ENCODE assay signal across 8 cellular contexts in the genomic region with DNA sequence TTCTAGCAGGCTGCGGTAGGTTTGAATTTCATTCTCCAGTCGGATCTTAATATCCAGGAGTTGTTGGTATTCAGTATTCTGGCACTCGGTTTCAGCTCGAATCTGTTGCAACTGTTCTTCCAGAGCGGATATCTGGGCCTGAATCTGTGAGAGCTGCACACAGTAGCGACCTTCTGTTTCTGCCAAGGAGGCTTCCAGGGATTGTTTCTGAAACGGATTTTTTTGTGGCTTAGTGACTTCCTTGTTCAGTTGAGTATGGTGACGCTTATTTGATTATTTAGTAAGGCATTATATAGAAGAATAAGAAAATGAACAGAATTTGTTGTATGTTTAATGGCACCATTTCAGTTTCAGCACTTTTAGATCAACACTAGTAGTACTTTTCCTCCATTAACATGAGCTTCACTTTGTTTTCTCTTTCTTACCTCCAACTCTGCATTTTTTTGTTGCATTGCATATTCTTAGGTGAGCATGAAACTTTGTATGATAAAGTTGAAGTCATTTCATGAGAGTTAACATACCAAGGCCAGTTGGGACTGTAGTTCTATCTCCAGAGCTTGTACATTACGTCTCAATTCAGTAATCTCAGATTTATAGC. TPM values are rescaled to one million over a fixed set of nuclear protein-coding genes. Genes with fewer than 3 reads are reported as not detected.
DNase-seq lines count a peak whose midpoint lies in the region; ATAC-seq and TF ChIP-seq lines count a peak whose summit lies in the region.

No MANE protein-coding gene starts in this region.

- H3K27ac ChIP-seq in HUES64 (ENCODE audit: low read depth, low read length) (peak overlapping the region; percentile 9; the same call in 1 of the 2 replicates), brain microvascular endothelial cell (peak overlapping the region; percentile 82), suprapubic skin (peak overlapping the region; percentile 92)

- H3K4me1 ChIP-seq in HUES64 (ENCODE audit: insufficient read depth, low read length) = no peaks in the 10 kb centered on the region
- H3K4me1 ChIP-seq in suprapubic skin = peaks cover 20% of the 10 kb centered on the region

- H3K27me3 ChIP-seq in HUES64 (ENCODE audit: insufficient read depth, low read length) (peaks cover 61% of the 10 kb centered on the region), brain microvascular endothelial cell (replicated peaks) (no peaks in the 10 kb centered on the region), kidney epithelial cell (ENCODE audit: control insufficient read depth, insufficient read depth, low read length) (no peaks in the 10 kb centered on the region), suprapubic skin (no peaks in the 10 kb centered on the region)

- H3K4me3 ChIP-seq in AG09309 (ENCODE audit: control insufficient read depth, low read depth, low read length) (peak overlapping the region; percentile 50), HUES64 (ENCODE audit: low read length) (peak overlapping the region; percentile 99), brain microvascular endothelial cell (ENCODE audit: low read depth, low read length) (peak overlapping the region; percentile 59), kidney epithelial cell (ENCODE audit: low read depth, low read length) (peak overlapping the region; percentile 60), suprapubic skin (peak overlapping the region; percentile 56)

- DNase-seq in AG09309 (ENCODE audit: low read depth) (no peak), brain microvascular endothelial cell (no peak), kidney epithelial cell (ENCODE audit: low read depth) (no peak), suprapubic skin (ENCODE audit: low spot score in 2 of 2) (no peak), GM19238 (ENCODE audit: insufficient read length, low spot score) (no peak)
- no peak for DNase-seq in stimulated activated naive CD4-positive, alpha-beta T cell treated with Interleukin-2 at 50 U/mL for 16 hours (lab: John Stamatoyannopoulos, UW)

- TF ChIP-seq EP300 in suprapubic skin (IDR thresholded peaks at IDR 0.05) = no peak

- no peak for ATAC-seq in HG02623 (IDR thresholded peaks at IDR 0.05; ENCODE audit: unreplicated experiment)

- H3K36me3 ChIP-seq in HUES64 (ENCODE audit: insufficient read depth, low read length) = peaks cover 10% of the 10 kb centered on the region
- peaks cover 8% of the 10 kb centered on the region for H3K36me3 ChIP-seq in brain microvascular endothelial cell (replicated peaks)
- peaks cover 2% of the 10 kb centered on the region for H3K36me3 ChIP-seq in kidney epithelial cell (ENCODE audit: control insufficient read depth, insufficient read depth, low read length)
- no peaks in the 10 kb centered on the region for H3K36me3 ChIP-seq in suprapubic skin

- in situ Hi-C loops in brain microvascular endothelial cell (cut with HindIII; ENCODE audit: low pct_ligation_motif_present, low sequenced_read_pairs) = no loop called here

- no peak for TF ChIP-seq POLR2A in suprapubic skin (IDR thresholded peaks at IDR 0.05)

- H3K9ac ChIP-seq in HUES64 (ENCODE audit: low read depth, low read length) = no peak overlapping the region; the same call in 1 of the 2 replicates

- TF ChIP-seq CTCF in AG09309 (IDR thresholded peaks at IDR 0.05; ENCODE audit: control insufficient read depth, insufficient read depth, low read depth, low read length, missing control alignments) (no peak), brain microvascular endothelial cell (IDR thresholded peaks at IDR 0.05; ENCODE audit: low read depth, low read length, missing control alignments) (no peak), kidney epithelial cell (IDR thresholded peaks at IDR 0.05; ENCODE audit: insufficient read depth, low read length, poor library complexity, severe bottlenecking) (no peak), suprapubic skin (IDR thresholded peaks at IDR 0.05) (no peak)

- WGBS in HUES64 = 70% methylated on average over 8 of the region's 9 CpGs
- WGBS in suprapubic skin = 41% methylated on average over 9 of the region's 9 CpGs

- no peaks in the 10 kb centered on the region; the same call in 1 of the 2 replicates for H3K9me3 ChIP-seq in HUES64 (ENCODE audit: insufficient read depth, low read depth, low read length)
- no peaks in the 10 kb centered on the region for H3K9me3 ChIP-seq in suprapubic skin

RNA-seq across cellular contexts. Expression of a gene that starts 2.8 kb away (rescaled TPM):
- polyA plus RNA-seq in HUES64 (2013, experiment 1 of 2) = 70.0 TPM
- polyA plus RNA-seq in HUES64 (2013, experiment 2 of 2) = 67.6 TPM
- total RNA-seq in kidney epithelial cell (24.5 and 29.9 TPM in 2 replicates), suprapubic skin (1,000 to 10,000 TPM; 3,788 to 5,963 (median 5,237) TPM)

RNA-seq across cellular contexts. Expression of a gene that starts 19.9 kb away (rescaled TPM):
- polyA plus RNA-seq in HUES64 (2013, experiment 1 of 2) = not detected
- polyA plus RNA-seq in HUES64 (2013, experiment 2 of 2) = not detected
- not detected in 2 replicates for total RNA-seq in kidney epithelial cell
- 10 to 100 TPM in 2 of 4 donors, 1 to 10 TPM in 2; 1.0 to 32.0 (median 11.6) TPM for total RNA-seq in suprapubic skin

RNA-seq across cellular contexts. Expression of a gene that starts 37.3 kb away (rescaled TPM):
- polyA plus RNA-seq in HUES64 (2013, experiment 1 of 2) = not detected
- polyA plus RNA-seq in HUES64 (2013, experiment 2 of 2) = not detected
- total RNA-seq in kidney epithelial cell (not detected in 2 replicates), suprapubic skin (100 to 1,000 TPM in 1 of 4 donors, 10 to 100 TPM in 2, 1 to 10 TPM in 1; 1.9 to 150 (median 39.1) TPM)

RNA-seq across cellular contexts. Expression of a gene that starts 47.4 kb away (rescaled TPM):
- polyA plus RNA-seq in HUES64 (2013, experiment 1 of 2) = not detected
- polyA plus RNA-seq in HUES64 (2013, experiment 2 of 2) = not detected
- total RNA-seq in kidney epithelial cell (not detected in 2 replicates), suprapubic skin (not detected)

RNA-seq across cellular contexts. Expression of a gene that starts 47.6 kb away (rescaled TPM):
- polyA plus RNA-seq in HUES64 (2013, experiment 1 of 2) = not detected
- polyA plus RNA-seq in HUES64 (2013, experiment 2 of 2) = not detected
- total RNA-seq in kidney epithelial cell (not detected in 2 replicates), suprapubic skin (1 to 10 TPM in 2 of 4 donors, under 1 TPM in 2; 0.34 to 7.2 (median 1.8) TPM)

Comparison
In these comparisons a context has a peak if more than half of its experiments do, and no peak if none do; other contexts are left out.
1. H3K27ac ChIP-seq: peak in every context shown above with its lines; median percentile 92 in suprapubic skin; 82 in brain microvascular endothelial cell; 9 in HUES64.
2. RNA of a gene that starts 2.8 kb away (total RNA-seq): 3,788 to 5,963 TPM in suprapubic skin; 24.5 to 29.9 TPM in kidney epithelial cell; every median in the first group is over 100 times any median in the second.
3. Peak in every context shown above with its lines, with median percentiles within 50 percentile points of each other: H3K4me3 ChIP-seq.